28 cellular contexts compared by ENCODE assay signal in genomic region chr22:30891781-30892180, GRCh38.
DNase-seq lines count a peak whose midpoint lies in the region; ATAC-seq lines count a peak whose summit lies in the region.
"Had no signal": no experiment of that assay in that cellular context is flagged by ENCODE, and none has a peak within 500 bp of the region (broad histone marks: within the 10 kb centered on the region; RNA-seq: fewer than 3 reads in every experiment).

No MANE protein-coding gene starts in this region.

- H3K27ac ChIP-seq in BLaER1 = peak overlapping the region; percentile 59
- H3K27ac ChIP-seq: adrenal gland, gastrocnemius medialis, ovary, skin epidermis, testis, vagina had no signal

- no peaks in the 10 kb centered on the region for H3K36me3 Mint-ChIP-seq in activated CD4-positive, alpha-beta T cell treated with anti-CD3 and anti-CD28 coated beads, Interleukin-2, amount 10 ng/mL, durations not matched to agents 7 days and 5 days (ENCODE audit: low read depth)
- H3K36me3 Mint-ChIP-seq in activated T-helper 17 cell treated with anti-CD3 and anti-CD28 coated beads, Interleukin-2, amount 50 U/mL, for 72 hours (ENCODE audit: low read depth) = no peaks in the 10 kb centered on the region
- H3K36me3 Mint-ChIP-seq in naive thymus-derived CD8-positive, alpha-beta T cell = peaks cover 0 to 10% (median 2%) of the 10 kb centered on the region in 3 donors
- H3K36me3 Mint-ChIP-seq: natural killer cell treated with Interleukin-12 subunit alpha and Interleukin-12 subunit beta and Interleukin-15 and Interleukin-18, amount 100 ng/mL, for 72 hours had no signal

- peaks cover 39% of the 10 kb centered on the region for H3K4me1 ChIP-seq in BLaER1
- H3K4me1 ChIP-seq: adrenal gland, gastrocnemius medialis, testis, vagina had no signal

- H3K4me1 Mint-ChIP-seq in activated CD4-positive, alpha-beta T cell treated with anti-CD3 and anti-CD28 coated beads, Interleukin-2, amount 10 ng/mL, durations not matched to agents 7 days and 5 days = peaks cover 21% of the 10 kb centered on the region
- H3K4me1 Mint-ChIP-seq in activated T-helper 17 cell treated with anti-CD3 and anti-CD28 coated beads, Interleukin-2, amount 50 U/mL, for 72 hours = peaks cover 13% of the 10 kb centered on the region
- peaks cover 21 to 38% (median 30%) of the 10 kb centered on the region in 4 donors for H3K4me1 Mint-ChIP-seq in naive thymus-derived CD8-positive, alpha-beta T cell

- DNase-seq in activated CD4-positive, alpha-beta T cell treated with anti-CD3 and anti-CD28 coated beads, Interleukin-2, amount 10 ng/mL, durations not matched to agents 7 days and 5 days = no peak
- no peak for DNase-seq in activated CD4-positive, alpha-beta T cell treated with anti-CD3 and anti-CD28 coated beads for 48 hours
- peak in 1 of 10 donors; percentile 44 for DNase-seq in naive thymus-derived CD8-positive, alpha-beta T cell
- DNase-seq in COR-L47 (lab: John Stamatoyannopoulos, UW) = no peak
- DNase-seq: activated CD4-positive, alpha-beta T cell treated with anti-CD3 and anti-CD28 coated beads, Interleukin-2, amount 50 U/mL, for 48 hours; activated gamma-delta T cell; CD4-positive, alpha-beta T cell; DMS 273 treated with DMSO at 0.1 percent for 48 hours; gastrocnemius medialis; NCI-H1048; NCI-H1694 treated with DMSO at 0.1 percent for 48 hours; NCI-H446 treated with DMSO at 0.1 percent for 48 hours; NCI-H82; stimulated activated naive CD4-positive, alpha-beta T cell treated with Interleukin-2 at 50 U/mL for 16 hours; T-helper 1 cell had no signal

- CTCF ChIA-PET in activated CD4-positive, alpha-beta T cell treated with anti-CD3 and anti-CD28 coated beads, Interleukin-2, amount 10 ng/mL, durations not matched to agents 7 days and 5 days (lab: Charles Lee) = interaction anchor here (1.1 to 1.3 kb wide), 2 partner anchors 14 to 20 kb away, joined by 3 read pairs; no protein-coding TSS in a partner anchor

- no peaks in the 10 kb centered on the region for H3K9me3 ChIP-seq in BLaER1
- H3K9me3 ChIP-seq: adrenal gland, gastrocnemius medialis, ovary, testis, vagina had no signal

- H3K36me3 ChIP-seq in BLaER1 = peaks cover 12% of the 10 kb centered on the region; the same call in 1 of the 2 replicates
- H3K36me3 ChIP-seq: ovary, vagina had no signal

- ATAC-seq in activated T-helper 17 cell treated with anti-CD3 and anti-CD28 coated beads, Interleukin-2, amount 50 U/mL, for 72 hours (replicated peaks) = no peak
- no peak for ATAC-seq in naive thymus-derived CD8-positive, alpha-beta T cell
- ATAC-seq in GM21381 (IDR thresholded peaks at IDR 0.05; ENCODE audit: unreplicated experiment) = no peak
- no peak for ATAC-seq in HG03521 (IDR thresholded peaks at IDR 0.05; ENCODE audit: unreplicated experiment)
- ATAC-seq: gastrocnemius medialis; natural killer cell treated with Interleukin-12 subunit alpha and Interleukin-12 subunit beta and Interleukin-15 and Interleukin-18, amount 100 ng/mL, for 72 hours had no signal

- no peaks in the 10 kb centered on the region for H3K9me3 Mint-ChIP-seq in activated CD4-positive, alpha-beta T cell treated with anti-CD3 and anti-CD28 coated beads, Interleukin-2, amount 10 ng/mL, durations not matched to agents 7 days and 5 days
- no peaks in the 10 kb centered on the region for H3K9me3 Mint-ChIP-seq in activated T-helper 17 cell treated with anti-CD3 and anti-CD28 coated beads, Interleukin-2, amount 50 U/mL, for 72 hours
- H3K9me3 Mint-ChIP-seq in naive thymus-derived CD8-positive, alpha-beta T cell = no peaks in the 10 kb centered on the region
- H3K9me3 Mint-ChIP-seq: CD4-positive, alpha-beta T cell; GM23338; natural killer cell treated with Interleukin-12 subunit alpha and Interleukin-12 subunit beta and Interleukin-15 and Interleukin-18, amount 100 ng/mL, for 72 hours; WTC11 had no signal

- H3K4me2 ChIP-seq in BLaER1 = peak overlapping the region; percentile 65
- H3K4me2 ChIP-seq: GM23338 had no signal

- no peaks in the 10 kb centered on the region for H3K27me3 ChIP-seq in BLaER1
- H3K27me3 ChIP-seq: adrenal gland, dorsolateral prefrontal cortex, gastrocnemius medialis, ovary, testis, vagina had no signal

- POLR2A ChIA-PET in activated CD4-positive, alpha-beta T cell treated with anti-CD3 and anti-CD28 coated beads, Interleukin-2, amount 10 ng/mL, durations not matched to agents 7 days and 5 days (lab: Charles Lee) = no interaction called here
- POLR2A ChIA-PET in naive thymus-derived CD8-positive, alpha-beta T cell (lab: Charles Lee) = interaction anchor here (1.2 kb wide), 1 partner anchor 17 kb away, joined by 4 read pairs; no protein-coding TSS in a partner anchor

- no peak overlapping the region for H3K9ac ChIP-seq in BLaER1

- H3K27ac Mint-ChIP-seq in activated CD4-positive, alpha-beta T cell treated with anti-CD3 and anti-CD28 coated beads, Interleukin-2, amount 10 ng/mL, durations not matched to agents 7 days and 5 days = peak overlapping the region; percentile 9
- peak overlapping the region; percentile 35 for H3K27ac Mint-ChIP-seq in activated T-helper 17 cell treated with anti-CD3 and anti-CD28 coated beads, Interleukin-2, amount 50 U/mL, for 72 hours
- peak overlapping the region in 7 of 10 donors; percentile 24 to 88 (median 74) for H3K27ac Mint-ChIP-seq in naive thymus-derived CD8-positive, alpha-beta T cell
- H3K27ac Mint-ChIP-seq: GM23338, WTC11 had no signal

- H3K4me3 Mint-ChIP-seq in activated CD4-positive, alpha-beta T cell treated with anti-CD3 and anti-CD28 coated beads, Interleukin-2, amount 10 ng/mL, durations not matched to agents 7 days and 5 days = no peak overlapping the region
- no peak overlapping the region for H3K4me3 Mint-ChIP-seq in activated T-helper 17 cell treated with anti-CD3 and anti-CD28 coated beads, Interleukin-2, amount 50 U/mL, for 72 hours
- no peak overlapping the region for H3K4me3 Mint-ChIP-seq in naive thymus-derived CD8-positive, alpha-beta T cell
- H3K4me3 Mint-ChIP-seq: CD4-positive, alpha-beta T cell; GM23338; natural killer cell treated with Interleukin-12 subunit alpha and Interleukin-12 subunit beta and Interleukin-15 and Interleukin-18, amount 100 ng/mL, for 72 hours; WTC11 had no signal

- H3K4me3 ChIP-seq in BLaER1 = no peak overlapping the region
- H3K4me3 ChIP-seq: adrenal gland, dorsolateral prefrontal cortex, gastrocnemius medialis, GM23338, ovary, skin epidermis, testis, vagina had no signal

- H4K20me1 ChIP-seq in BLaER1 = no peaks in the 10 kb centered on the region

- no peaks in the 10 kb centered on the region for H3K27me3 Mint-ChIP-seq in activated CD4-positive, alpha-beta T cell treated with anti-CD3 and anti-CD28 coated beads, Interleukin-2, amount 10 ng/mL, durations not matched to agents 7 days and 5 days
- H3K27me3 Mint-ChIP-seq in activated T-helper 17 cell treated with anti-CD3 and anti-CD28 coated beads, Interleukin-2, amount 50 U/mL, for 72 hours = no peaks in the 10 kb centered on the region
- no peaks in the 10 kb centered on the region for H3K27me3 Mint-ChIP-seq in naive thymus-derived CD8-positive, alpha-beta T cell
- H3K27me3 Mint-ChIP-seq: CD4-positive, alpha-beta T cell; natural killer cell treated with Interleukin-12 subunit alpha and Interleukin-12 subunit beta and Interleukin-15 and Interleukin-18, amount 100 ng/mL, for 72 hours had no signal

Comparison
In these comparisons a context has a peak if more than half of its experiments do, and no peak if none do; other contexts are left out.
1. H3K27ac Mint-ChIP-seq: peak in every context shown above with its lines; median percentile 74 in naive thymus-derived CD8-positive, alpha-beta T cell; 35 in activated T-helper 17 cell treated with anti-CD3 and anti-CD28 coated beads, Interleukin-2, amount 50 U/mL, for 72 hours; 9 in activated CD4-positive, alpha-beta T cell treated with anti-CD3 and anti-CD28 coated beads, Interleukin-2, amount 10 ng/mL, durations not matched to agents 7 days and 5 days.